ENCODE assay signal across 13 cellular contexts in genomic region chr16:89300976-89301360, GRCh38.
DNase-seq lines count a peak whose midpoint lies in the region; ATAC-seq and TF ChIP-seq lines count a peak whose summit lies in the region.
"Had no signal": no experiment of that assay in that cellular context is flagged by ENCODE, and none has a peak within 500 bp of the region (broad histone marks: within the 10 kb centered on the region; RNA-seq: fewer than 3 reads in every experiment).

No MANE protein-coding gene starts in this region.

- H3K27ac ChIP-seq in dorsolateral prefrontal cortex (peak overlapping the region; percentile 59 to 98 (median 93)), muscle layer of colon (ENCODE audit: low read depth, low read length) (peak overlapping the region; percentile 58), tibial artery (peak overlapping the region; percentile 79 to 82)
- H3K27ac ChIP-seq: KMS-11 had no signal

- H3K9me3 ChIP-seq in muscle layer of colon (ENCODE audit: low read length), result no peaks in the 10 kb centered on the region
- H3K9me3 ChIP-seq in tibial artery, result no peaks in the 10 kb centered on the region

- H3K36me3 ChIP-seq in muscle layer of colon (ENCODE audit: insufficient read depth, low read length), result peaks cover 17% of the 10 kb centered on the region
- H3K36me3 ChIP-seq in tibial artery, result peaks cover 10 to 64% (median 30%) of the 10 kb centered on the region in 3 donors

- H3K4me1 ChIP-seq in muscle layer of colon (ENCODE audit: insufficient read depth, low read length), result peaks cover 31% of the 10 kb centered on the region
- H3K4me1 ChIP-seq in tibial artery, result peaks cover 5 to 36% (median 21%) of the 10 kb centered on the region in 4 donors

- H3K27me3 ChIP-seq in dorsolateral prefrontal cortex (no peaks in the 10 kb centered on the region), muscle layer of colon (ENCODE audit: control insufficient read depth in 1 of 2, insufficient read depth in 2 of 2, low read length in 2 of 2) (no peaks in the 10 kb centered on the region), tibial artery (no peaks in the 10 kb centered on the region)

- H3K36me3 Mint-ChIP-seq in activated T-cell treated with anti-CD3 and anti-CD28 coated beads, Interleukin-2, amount 50 U/mL, for 24 hours (ENCODE audit: low read depth), result peaks cover 70% of the 10 kb centered on the region
- peaks cover 6 to 16% of the 10 kb centered on the region in 2 donors for H3K36me3 Mint-ChIP-seq in activated T-cell treated with anti-CD3 and anti-CD28 coated beads, Interleukin-2, amount 50 U/mL, for 72 hours (ENCODE audit: insufficient read depth in 2 of 2)

- TF ChIP-seq CTCF in dorsolateral prefrontal cortex (IDR thresholded peaks at IDR 0.05 in 54 of 56, conservative IDR thresholded peaks at IDR 0.05 in 2 of 56; ENCODE audit: low read depth in 1 of 56, partially characterized antibody in 56 of 56) (no peak), tibial artery (IDR thresholded peaks at IDR 0.05) (no peak)

- ATAC-seq in activated T-cell treated with anti-CD3 and anti-CD28 coated beads, Interleukin-2, amount 50 U/mL, for 72 hours (replicated peaks in 1 of 2), result no peak
- ATAC-seq: activated CD8-positive, alpha-beta memory T cell treated with anti-CD3 and anti-CD28 coated beads, Interleukin-2, amount 10 ng/mL, durations not matched to agents 7 days and 5 days had no signal

- H3K4me1 Mint-ChIP-seq in activated T-cell treated with anti-CD3 and anti-CD28 coated beads, Interleukin-2, amount 50 U/mL, for 24 hours (ENCODE audit: low read depth), result peaks cover 50% of the 10 kb centered on the region
- H3K4me1 Mint-ChIP-seq in activated T-cell treated with anti-CD3 and anti-CD28 coated beads, Interleukin-2, amount 50 U/mL, for 72 hours (ENCODE audit: low read depth), result peaks cover 38% of the 10 kb centered on the region

- intact Hi-C loops in dorsolateral prefrontal cortex (cut with DNase I) (no loop called here), tibial artery (cut with DNase I; ENCODE audit: low total_unique reads) (no loop called here)

- DNase-seq in activated T-cell treated with anti-CD3 and anti-CD28 coated beads, Interleukin-2, amount 50 U/mL, for 24 hours, result no peak
- no peak for DNase-seq in activated T-cell treated with anti-CD3 and anti-CD28 coated beads, Interleukin-2, amount 50 U/mL, for 72 hours
- DNase-seq in dorsolateral prefrontal cortex (no peak), tibial artery (no peak), inferior parietal cortex (ENCODE audit: extremely low spot score) (no peak), SIG-M5 (lab: John Stamatoyannopoulos, UW) (no peak)
- no peak for DNase-seq in activated CD4-positive, CD25-positive, alpha-beta regulatory T cell treated with anti-CD3 and anti-CD28 coated beads, Interleukin-2, amount 50 U/mL, for 72 hours
- DNase-seq: activated CD8-positive, alpha-beta memory T cell treated with anti-CD3 and anti-CD28 coated beads, Interleukin-2, amount 10 ng/mL, durations not matched to agents 7 days and 5 days; naive B cell; NCI-H2029; stimulated activated naive CD4-positive, alpha-beta T cell had no signal

- H3K27ac Mint-ChIP-seq in activated T-cell treated with anti-CD3 and anti-CD28 coated beads, Interleukin-2, amount 50 U/mL, for 24 hours, result peak overlapping the region; percentile 87
- no peak overlapping the region for H3K27ac Mint-ChIP-seq in activated T-cell treated with anti-CD3 and anti-CD28 coated beads, Interleukin-2, amount 50 U/mL, for 72 hours

- H3K9ac ChIP-seq in muscle layer of colon (ENCODE audit: low read length), result no peak overlapping the region
- H3K9ac ChIP-seq: KMS-11 had no signal

- no peak overlapping the region for H3K4me3 Mint-ChIP-seq in activated T-cell treated with anti-CD3 and anti-CD28 coated beads, Interleukin-2, amount 50 U/mL, for 24 hours
- H3K4me3 Mint-ChIP-seq in activated T-cell treated with anti-CD3 and anti-CD28 coated beads, Interleukin-2, amount 50 U/mL, for 72 hours, result no peak overlapping the region
- H3K4me3 Mint-ChIP-seq: activated CD8-positive, alpha-beta memory T cell treated with anti-CD3 and anti-CD28 coated beads, Interleukin-2, amount 10 ng/mL, durations not matched to agents 7 days and 5 days; naive B cell had no signal

- no peaks in the 10 kb centered on the region for H3K9me3 Mint-ChIP-seq in activated T-cell treated with anti-CD3 and anti-CD28 coated beads, Interleukin-2, amount 50 U/mL, for 24 hours
- H3K9me3 Mint-ChIP-seq in activated T-cell treated with anti-CD3 and anti-CD28 coated beads, Interleukin-2, amount 50 U/mL, for 72 hours, result no peaks in the 10 kb centered on the region
- H3K9me3 Mint-ChIP-seq: naive B cell had no signal

- H3K4me3 ChIP-seq in dorsolateral prefrontal cortex (peak overlapping the region in 4 of 59 donors; percentile 4 to 39 (median 24)), muscle layer of colon (ENCODE audit: low read depth in 1 of 2, low read length in 2 of 2) (no peak overlapping the region), tibial artery (no peak overlapping the region)

- H3K27me3 Mint-ChIP-seq in activated T-cell treated with anti-CD3 and anti-CD28 coated beads, Interleukin-2, amount 50 U/mL, for 24 hours, result no peaks in the 10 kb centered on the region
- H3K27me3 Mint-ChIP-seq in activated T-cell treated with anti-CD3 and anti-CD28 coated beads, Interleukin-2, amount 50 U/mL, for 72 hours (ENCODE audit: low read depth), result no peaks in the 10 kb centered on the region
- H3K27me3 Mint-ChIP-seq: activated CD8-positive, alpha-beta memory T cell treated with anti-CD3 and anti-CD28 coated beads, Interleukin-2, amount 10 ng/mL, durations not matched to agents 7 days and 5 days; naive B cell had no signal
